ENCODE assay signal across 23 cellular contexts in the genomic region with DNA sequence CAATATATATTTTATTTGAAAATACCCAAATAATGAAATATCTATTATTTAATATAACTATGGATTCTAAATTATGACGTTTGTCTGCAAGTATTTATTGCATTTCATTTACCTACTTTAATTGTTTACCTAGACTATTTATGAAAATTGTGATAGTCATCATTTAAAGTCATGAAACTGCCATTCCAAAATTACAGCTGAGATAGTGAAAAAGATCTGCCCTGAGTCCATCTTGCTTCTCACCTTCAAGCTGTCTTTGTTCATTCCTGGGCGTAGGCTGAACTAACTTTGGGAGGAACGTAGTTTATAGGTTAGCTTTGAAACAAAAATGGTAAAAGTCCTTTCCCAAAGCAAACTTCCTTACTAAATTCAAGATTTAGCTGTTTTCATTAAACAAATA. TPM values are rescaled to one million over a fixed set of nuclear protein-coding genes. Genes with fewer than 3 reads are reported as not detected.
"Had no signal": no experiment of that assay in that cellular context is flagged by ENCODE, and none has a peak within 500 bp of the region (broad histone marks: within the 10 kb centered on the region; RNA-seq: fewer than 3 reads in every experiment).

No MANE protein-coding gene starts in this region.

- DNase-seq: dermis blood vessel endothelial cell; effector memory CD4-positive, alpha-beta T cell; foreskin melanocyte; kidney; left lung; mammary epithelial cell; mesendoderm; midbrain; naive thymus-derived CD4-positive, alpha-beta T cell; psoas muscle; right cardiac atrium; spleen; stimulated activated CD4-positive, alpha-beta T cell treated with anti-CD3 and anti-CD28 coated beads, Interleukin-2, amount 100 ng/mL, for 48 hours; stimulated activated naive B cell treated with anti-CD40 and anti-IgM and Interleukin-4, amounts not matched to agents 10 μg/mL and 1 μg/mL and 100 μg/mL, for 72 hours; upper lobe of left lung had no signal

- H3K9ac ChIP-seq: neural progenitor cell had no signal

- H3K4me1 ChIP-seq: esophagus muscularis mucosa, left lung, psoas muscle, spleen, tibial nerve, upper lobe of left lung had no signal

- H3K27ac ChIP-seq: coronary artery, esophagus muscularis mucosa, left lung, neural progenitor cell, psoas muscle, skin epidermis, spleen, thoracic aorta, tibial nerve, upper lobe of left lung had no signal

- ATAC-seq: left lung; naive thymus-derived CD4-positive, alpha-beta T cell; psoas muscle; right cardiac atrium; stimulated activated naive B cell treated with anti-CD40 and anti-IgM and Interleukin-4, amounts not matched to agents 10 μg/mL and 1 μg/mL and 100 μg/mL, for 72 hours had no signal

- H3K9me3 ChIP-seq: esophagus muscularis mucosa, left lung, psoas muscle, thoracic aorta, tibial nerve, upper lobe of left lung had no signal

- H3K4me3 ChIP-seq: coronary artery, esophagus muscularis mucosa, left lung, neural progenitor cell, psoas muscle, skin epidermis, spleen, thoracic aorta, tibial nerve, upper lobe of left lung had no signal

- H3K36me3 ChIP-seq: esophagus muscularis mucosa, left lung, neural progenitor cell, spleen, thoracic aorta, tibial nerve, upper lobe of left lung had no signal

- FAIRE-seq: endothelial cell of umbilical vein, kidney, urothelium cell line had no signal

- H3K27me3 ChIP-seq: esophagus muscularis mucosa, left lung, neural progenitor cell, spleen, tibial nerve, upper lobe of left lung had no signal

RNA-seq across cellular contexts. Expression of gene HPDL, which starts 12.4 kb away (rescaled TPM):
- total RNA-seq: thoracic aorta had no signal
